Comparison of ENCODE assay signal across 9 cellular contexts in the genomic region with DNA sequence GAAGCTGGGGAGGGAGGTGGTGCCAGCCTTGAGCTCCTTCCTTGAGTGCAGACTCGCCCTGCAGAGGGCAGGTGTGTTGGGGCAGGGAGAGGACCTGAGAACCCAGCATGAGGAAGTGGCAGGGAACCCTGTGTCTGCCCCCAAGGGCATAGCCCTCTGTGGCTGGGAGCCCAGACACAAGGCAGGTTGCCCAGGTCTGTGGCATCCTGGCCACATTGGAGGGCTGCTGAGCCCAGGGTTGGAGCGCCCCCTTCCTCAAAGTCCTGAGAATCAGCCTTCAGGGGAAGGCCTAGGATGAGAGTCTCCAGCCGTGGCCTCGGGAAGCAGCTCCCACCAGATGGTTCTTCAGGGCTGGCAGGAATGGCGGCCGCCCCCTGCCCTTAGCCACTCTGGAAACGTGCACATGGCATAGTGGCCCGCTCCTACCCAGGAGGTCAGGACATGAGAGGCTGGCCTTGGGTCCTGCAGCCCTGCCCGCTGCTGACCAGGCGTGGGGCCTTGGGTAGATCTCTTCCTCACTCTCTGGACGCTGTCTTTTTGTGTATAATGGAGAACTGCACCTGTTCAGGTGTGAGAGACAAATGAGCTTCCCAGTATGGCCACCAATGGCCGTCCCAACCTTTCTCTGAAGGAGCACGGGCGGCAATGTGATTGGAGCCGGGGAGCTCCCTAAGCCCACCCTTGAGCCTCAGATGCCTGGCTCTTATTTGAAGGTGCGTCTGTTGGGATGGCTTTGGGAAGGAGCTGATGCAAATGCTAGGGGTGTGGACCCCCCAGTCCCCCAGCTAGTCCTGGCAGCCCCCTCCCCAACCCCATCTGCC.
DNase-seq lines count a peak whose midpoint lies in the region; ATAC-seq and TF ChIP-seq lines count a peak whose summit lies in the region.
"Had no signal": no experiment of that assay in that cellular context is flagged by ENCODE, and none has a peak within 500 bp of the region (broad histone marks: within the 10 kb centered on the region; RNA-seq: fewer than 3 reads in every experiment).

No MANE protein-coding gene starts in this region.

- H3K9me3 ChIP-seq in muscle layer of colon (ENCODE audit: low read length), result no peaks in the 10 kb centered on the region

- ATAC-seq in GM21529 (IDR thresholded peaks at IDR 0.05; ENCODE audit: unreplicated experiment) (no peak), HG02840 (IDR thresholded peaks at IDR 0.05; ENCODE audit: low FRiP score, unreplicated experiment) (no peak)

- H3K27me3 ChIP-seq in HL-60 (ENCODE audit: insufficient read depth, poor library complexity, severe bottlenecking) (no peaks in the 10 kb centered on the region), muscle layer of colon (ENCODE audit: control insufficient read depth in 1 of 2, insufficient read depth in 2 of 2, low read length in 2 of 2) (peaks cover 0 to 4% of the 10 kb centered on the region in 2 donors)

- in situ Hi-C loops in astrocyte of the cerebellum (cut with HindIII; ENCODE audit: low sequenced_read_pairs), result loop anchor here (5.0 kb wide), 1 partner anchor 43 kb away; no protein-coding TSS in a partner anchor

- H3K27ac ChIP-seq in HL-60 (replicated peaks), result peak overlapping the region; percentile 0
- H3K27ac ChIP-seq in muscle layer of colon (ENCODE audit: low read depth, low read length), result peak overlapping the region; percentile 42

- POLR2A ChIA-PET in GM10248 (lab: Yijun Ruan, JAX), result interaction anchor here (0.7 to 11.9 kb wide), 4 partner anchors 16 to 38 kb away, joined by 3 to 129 read pairs (median 22); a partner anchor contains a TSS

- H3K4me1 ChIP-seq in muscle layer of colon (ENCODE audit: insufficient read depth, low read length), result peaks cover 33% of the 10 kb centered on the region

- peaks cover 15% of the 10 kb centered on the region for H3K36me3 ChIP-seq in muscle layer of colon (ENCODE audit: insufficient read depth, low read length)

- DNase-seq in GM10248 (ENCODE audit: extremely low spot score) (no peak), HL-60 (ENCODE audit: low read depth in 1 of 2, low spot score in 1 of 2) (peak; percentile 65 to 77), astrocyte of the cerebellum (ENCODE audit: low read depth) (no peak), hepatic stellate cell (ENCODE audit: low spot score) (no peak), NCI-H524 treated with DMSO at 0.1 percent for 48 hours (lab: John Stamatoyannopoulos, UW) (no peak)
- DNase-seq: NCI-H1930 had no signal

- TF ChIP-seq CTCF in GM10248 (IDR thresholded peaks at IDR 0.05; ENCODE audit: control extremely low read depth, extremely low read depth, low read depth, missing control alignments), result peak; percentile 25
- TF ChIP-seq CTCF in HL-60 (IDR thresholded peaks at IDR 0.05; ENCODE audit: insufficient read depth, low read length), result no peak
- peak; percentile 34 for TF ChIP-seq CTCF in astrocyte of the cerebellum (IDR thresholded peaks at IDR 0.05; ENCODE audit: low read depth, low read length, missing control alignments)

- H3K4me3 ChIP-seq in HL-60 (replicated peaks; ENCODE audit: insufficient read depth, low read length) (no peak overlapping the region), astrocyte of the cerebellum (ENCODE audit: low read depth, low read length) (no peak overlapping the region), muscle layer of colon (ENCODE audit: low read depth in 1 of 2, low read length in 2 of 2) (no peak overlapping the region)

- CTCF ChIA-PET in GM10248 (lab: Yijun Ruan, JAX), result interaction anchor here (1.1 to 33.1 kb wide), 18 partner anchors 14 to 481 kb away, joined by 3 to 1137 read pairs (median 7); a partner anchor contains a TSS

- no peak overlapping the region for H3K9ac ChIP-seq in muscle layer of colon (ENCODE audit: low read length)

Comparison
In these comparisons a context has a peak if more than half of its experiments do, and no peak if none do; other contexts are left out.
1. DNase-seq: peak in HL-60 (2 of 2); none in GM10248 (single experiment), astrocyte of the cerebellum (single experiment), hepatic stellate cell (single experiment) and NCI-H524 treated with DMSO at 0.1 percent for 48 hours (single experiment).